Comparison of ENCODE assay signal across 16 cellular contexts in the genomic region with DNA sequence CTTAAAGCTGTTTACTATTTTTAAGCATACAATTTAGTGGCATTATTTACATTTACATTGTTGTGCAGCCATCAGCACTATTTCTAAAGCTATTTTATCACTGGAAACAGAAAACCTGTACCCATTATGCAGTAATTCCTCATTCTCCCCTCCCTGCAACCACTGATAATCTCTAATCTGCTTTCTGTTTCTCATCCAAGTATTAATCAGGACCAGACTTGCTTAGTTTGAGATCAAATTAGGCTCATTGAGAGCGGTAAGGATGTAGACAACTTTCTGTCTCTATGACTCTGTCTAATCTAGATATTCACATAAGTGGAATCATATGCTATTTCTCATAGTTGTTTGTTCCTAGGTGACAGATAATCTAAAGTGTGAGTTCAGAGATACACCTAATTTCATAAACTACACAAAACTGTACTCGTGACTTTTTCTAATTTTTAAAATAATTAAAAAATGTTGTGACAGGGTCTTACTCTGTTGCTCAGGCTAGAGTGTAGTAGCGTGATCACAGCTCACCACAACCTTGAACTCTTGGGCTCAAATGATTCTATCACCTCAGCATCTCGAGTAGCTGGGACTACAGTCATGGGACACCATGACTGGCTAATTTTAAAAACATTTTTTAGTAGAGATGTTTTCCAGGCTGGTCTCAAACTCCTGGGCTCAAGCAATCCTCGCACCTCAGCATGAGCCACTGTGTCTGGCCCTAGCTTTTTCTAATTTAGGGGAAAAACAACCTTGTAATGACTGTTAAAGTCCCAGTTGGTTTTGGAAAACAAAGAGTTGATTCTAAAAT. TPM values are rescaled to one million over a fixed set of nuclear protein-coding genes. Genes with fewer than 3 reads are reported as not detected.
DNase-seq lines count a peak whose midpoint lies in the region; ATAC-seq, FAIRE-seq and TF ChIP-seq lines count a peak whose summit lies in the region.
"Had no signal": no experiment of that assay in that cellular context is flagged by ENCODE, and none has a peak within 500 bp of the region (broad histone marks: within the 10 kb centered on the region; RNA-seq: fewer than 3 reads in every experiment).

No MANE protein-coding gene starts in this region.

- DNase-seq in activated T-cell treated with anti-CD3 and anti-CD28 coated beads, Interleukin-2, amount 50 U/mL, for 24 hours = no peak
- DNase-seq in activated T-cell treated with anti-CD3 and anti-CD28 coated beads, Interleukin-2, amount 50 U/mL, for 1 hour = no peak
- no peak for DNase-seq in A549 (ENCODE audit: low read depth in 1 of 2, low spot score in 1 of 2)
- DNase-seq in T-helper 17 cell = no peak
- peak; percentile 13 to 51 for DNase-seq in erythroblast (lab: John Stamatoyannopoulos, UW)
- DNase-seq in NCI-H526 treated with DMSO at 0.1 percent for 48 hours (lab: John Stamatoyannopoulos, UW) = no peak
- no peak for DNase-seq in ascending aorta (ENCODE audit: low spot score in 2 of 2)
- DNase-seq: C1 segment of cervical spinal cord; CD4-positive, alpha-beta T cell; DMS79; GM23248 had no signal

- H3K9me3 ChIP-seq in A549 (no peaks in the 10 kb centered on the region), T-helper 17 cell (ENCODE audit: control insufficient read depth, low read length, poor library complexity, severe bottlenecking) (no peaks in the 10 kb centered on the region), ascending aorta (no peaks in the 10 kb centered on the region)

- H3K36me3 Mint-ChIP-seq in activated T-cell treated with anti-CD3 and anti-CD28 coated beads, Interleukin-2, amount 50 U/mL, for 24 hours (ENCODE audit: low read depth) = peaks cover 92% of the 10 kb centered on the region
- H3K36me3 Mint-ChIP-seq in T-helper 17 cell (ENCODE audit: low read depth) = peaks cover 12% of the 10 kb centered on the region

- no peak overlapping the region for H3K4me3 Mint-ChIP-seq in activated T-cell treated with anti-CD3 and anti-CD28 coated beads, Interleukin-2, amount 50 U/mL, for 24 hours
- no peak overlapping the region for H3K4me3 Mint-ChIP-seq in T-helper 17 cell
- H3K4me3 Mint-ChIP-seq: B cell; CD4-positive, alpha-beta T cell had no signal

- no peak for TF ChIP-seq POLR2A in A549 (IDR thresholded peaks at IDR 0.05; ENCODE audit: low read length)
- TF ChIP-seq POLR2A in erythroblast (IDR thresholded peaks at IDR 0.05; ENCODE audit: low read length) = no peak

- ATAC-seq in A549 (no peak), T-helper 17 cell (no peak), HG03039 (IDR thresholded peaks at IDR 0.05; ENCODE audit: unreplicated experiment) (no peak)
- ATAC-seq: GM12878, HCT116 had no signal

- no peaks in the 10 kb centered on the region for H3K27me3 Mint-ChIP-seq in activated T-cell treated with anti-CD3 and anti-CD28 coated beads, Interleukin-2, amount 50 U/mL, for 24 hours
- no peaks in the 10 kb centered on the region for H3K27me3 Mint-ChIP-seq in T-helper 17 cell
- H3K27me3 Mint-ChIP-seq: B cell; CD4-positive, alpha-beta T cell had no signal

- intact Hi-C loops in ascending aorta (cut with DNase I) = no loop called here

- no peaks in the 10 kb centered on the region for H3K27me3 ChIP-seq in ascending aorta

- FAIRE-seq in A549 (lab: Jason Lieb, UNC) = no peak
- FAIRE-seq: GM12878, GM18507 had no signal

- peaks cover 78 to 93% of the 10 kb centered on the region in 2 donors for H3K36me3 ChIP-seq in ascending aorta

- CTCF ChIA-PET in A549 (lab: Yijun Ruan, JAX) = interaction anchor here (1.1 to 3.2 kb wide), 2 partner anchors 9 to 17 kb away, joined by 3 to 14 read pairs; no protein-coding TSS in a partner anchor

- H3K27ac Mint-ChIP-seq in activated T-cell treated with anti-CD3 and anti-CD28 coated beads, Interleukin-2, amount 50 U/mL, for 24 hours = peak overlapping the region; percentile 8
- H3K27ac Mint-ChIP-seq in T-helper 17 cell = peak overlapping the region; percentile 34
- H3K27ac Mint-ChIP-seq: B cell; CD4-positive, alpha-beta T cell had no signal

- H3K9me3 Mint-ChIP-seq in activated T-cell treated with anti-CD3 and anti-CD28 coated beads, Interleukin-2, amount 50 U/mL, for 24 hours = no peaks in the 10 kb centered on the region
- H3K9me3 Mint-ChIP-seq: CD4-positive, alpha-beta T cell had no signal

- no peaks in the 10 kb centered on the region for H3K4me1 Mint-ChIP-seq in activated T-cell treated with anti-CD3 and anti-CD28 coated beads, Interleukin-2, amount 50 U/mL, for 24 hours (ENCODE audit: low read depth)
- peaks cover 12% of the 10 kb centered on the region for H3K4me1 Mint-ChIP-seq in T-helper 17 cell
- H3K4me1 Mint-ChIP-seq: B cell had no signal

- H3K4me2 ChIP-seq in A549 = no peak overlapping the region

- H3K27ac ChIP-seq in A549 = no peak overlapping the region
- no peak overlapping the region for H3K27ac ChIP-seq in ascending aorta
- H3K27ac ChIP-seq: GM23248 had no signal

- TF ChIP-seq RAD21 in A549 (conservative IDR thresholded peaks at IDR 0.05 in 1 of 2, IDR thresholded peaks at IDR 0.05 in 1 of 2) = no peak

- TF ChIP-seq EP300 in A549 (IDR thresholded peaks at IDR 0.05) = no peak

- TF ChIP-seq CTCF in A549 (IDR thresholded peaks at IDR 0.05) (no peak), ascending aorta (IDR thresholded peaks at IDR 0.05) (no peak)

- WGBS in A549 (ENCODE audit: missing lambda C conversion rate) = 91% methylated on average over 5 of the region's 5 CpGs

- no peak overlapping the region for H3K4me3 ChIP-seq in A549
- no peak overlapping the region for H3K4me3 ChIP-seq in ascending aorta
- H3K4me3 ChIP-seq: GM12878, GM23248 had no signal

- POLR2A ChIA-PET in A549 (lab: Yijun Ruan, JAX) = interaction anchor here (1.1 kb wide), 1 partner anchor 10 kb away, joined by 3 read pairs; no protein-coding TSS in a partner anchor

- H3K4me1 ChIP-seq in A549 (no peaks in the 10 kb centered on the region), ascending aorta (no peaks in the 10 kb centered on the region)

TF ChIP-seq in A549, 52 proteins besides CTCF, POLR2A, EP300 and RAD21:
- peak; percentile 55; the same call in 1 of the 2 replicates for TF ChIP-seq NFE2L2 (conservative IDR thresholded peaks at IDR 0.05; ENCODE audit: low read length)
- TF ChIP-seq MAFK (IDR thresholded peaks at IDR 0.05; ENCODE audit: partially characterized antibody) = no peak

RNA-seq across cellular contexts. Expression of a gene that starts 37.6 kb away (rescaled TPM):
- polyA plus RNA-seq in A549 (2011; rRNA removed) (20.9 and 27.2 TPM in 2 replicates), A549 (2017; fragmentation: RNase III; extraction: RNeasy Plus Mini Kit Qiagen cat#74134 plus additional on column Dnase treatment) (8.6 to 10.0 TPM (median 8.7 TPM) in 3 replicates)
- polyA plus RNA-seq in A549 (2012; cell fraction: cytosol; rRNA removed) = 3.5 and 3.6 TPM in 2 replicates
- 4.8 and 6.8 TPM in 2 replicates for polyA plus RNA-seq in A549 (2012; cell fraction: nucleus; rRNA removed)
- polyA minus RNA-seq in A549 (2011; rRNA and poly(A)+ RNA removed) = 13.8 and 14.5 TPM in 2 replicates
- total RNA-seq in T-helper 17 cell (10 to 100 TPM; 37.8 to 38.7 TPM), ascending aorta (25.0 TPM)

Comparison
In these comparisons a context has a peak if more than half of its experiments do, and no peak if none do; other contexts are left out.
1. DNase-seq: peak in erythroblast (2 of 2); none in activated T-cell treated with anti-CD3 and anti-CD28 coated beads, Interleukin-2, amount 50 U/mL, for 24 hours (single experiment), activated T-cell treated with anti-CD3 and anti-CD28 coated beads, Interleukin-2, amount 50 U/mL, for 1 hour (single experiment), A549 (0 of 2), T-helper 17 cell (0 of 3), NCI-H526 treated with DMSO at 0.1 percent for 48 hours (single experiment) and ascending aorta (0 of 2).